ENCODE assay signal across 8 cellular contexts in the genomic region with DNA sequence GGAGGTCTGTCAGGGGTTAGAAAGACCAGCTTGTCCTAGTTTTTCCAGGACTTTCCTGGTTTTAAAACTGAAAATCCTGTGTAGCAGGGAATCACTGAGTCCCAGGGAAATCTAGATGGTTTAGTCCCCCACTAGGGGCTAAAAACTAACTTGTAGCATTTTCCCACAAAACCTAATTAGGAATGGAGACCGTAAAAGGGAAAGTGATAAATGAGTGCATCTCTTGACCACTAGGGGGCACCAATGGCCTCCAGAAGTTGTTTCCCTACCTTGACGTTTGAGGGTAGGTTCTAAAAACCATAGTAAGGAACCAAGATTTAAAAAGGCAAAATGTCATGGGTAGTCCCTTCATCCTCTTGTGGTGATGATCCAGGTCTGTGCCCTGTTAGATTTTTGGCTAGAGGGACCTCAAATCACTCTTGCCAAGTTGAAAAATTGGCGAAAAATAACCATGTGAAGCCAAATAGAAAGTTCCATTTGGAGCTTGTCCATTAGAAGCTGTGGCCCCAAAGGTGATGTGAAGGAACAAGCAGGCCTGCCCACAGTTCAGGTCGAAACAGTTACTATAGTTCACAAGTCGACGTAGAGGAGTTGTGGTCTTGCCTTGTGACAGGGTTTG. TPM values are rescaled to one million over a fixed set of nuclear protein-coding genes. Genes with fewer than 3 reads are reported as not detected.
DNase-seq lines count a peak whose midpoint lies in the region; ATAC-seq, FAIRE-seq and TF ChIP-seq lines count a peak whose summit lies in the region.

No MANE protein-coding gene starts in this region.

- H3K4me3 Mint-ChIP-seq in WTC11: no peak overlapping the region
- H3K4me3 Mint-ChIP-seq in nephron progenitor cell: no peak overlapping the region

- no peak overlapping the region for H3K27ac Mint-ChIP-seq in WTC11
- peak overlapping the region; percentile 51 for H3K27ac Mint-ChIP-seq in nephron progenitor cell

- ATAC-seq in WTC11 (peak; percentile 60), esophagus mucosa (peak; percentile 12), HG03342 (IDR thresholded peaks at IDR 0.05; ENCODE audit: unreplicated experiment) (no peak), HG02840 (IDR thresholded peaks at IDR 0.05; ENCODE audit: low FRiP score, unreplicated experiment) (no peak)

- H3K27me3 Mint-ChIP-seq in WTC11 (ENCODE audit: low read depth) (peaks cover 3% of the 10 kb centered on the region; the same call in 1 of the 2 replicates), nephron progenitor cell (ENCODE audit: low read depth, poor library complexity) (peaks cover 3% of the 10 kb centered on the region)

- H3K4me1 Mint-ChIP-seq in WTC11 (peaks cover 35% of the 10 kb centered on the region), nephron progenitor cell (peaks cover 31% of the 10 kb centered on the region)

- CTCF ChIA-PET in WTC11 (lab: Charles Lee): interaction anchor here (0.6 to 1.5 kb wide), 12 partner anchors 8 to 944 kb away, joined by 3 to 7 read pairs (median 4); no protein-coding TSS in a partner anchor

- TF ChIP-seq CTCF in WTC11 (IDR thresholded peaks at IDR 0.05) (peak; percentile 51), nephron progenitor cell (IDR thresholded peaks at IDR 0.05) (peak; percentile 84)

- POLR2A ChIA-PET in WTC11 (lab: Charles Lee): no interaction called here

- FAIRE-seq in GM12892 (lab: Jason Lieb, UNC): peak; percentile 87

- H3K9me3 Mint-ChIP-seq in WTC11 (peaks cover 19% of the 10 kb centered on the region), nephron progenitor cell (peaks cover 16% of the 10 kb centered on the region)

- no peak for TF ChIP-seq POLR2A in GM12892 (IDR thresholded peaks at IDR 0.05; ENCODE audit: low read depth, low read length)

- DNase-seq in Ammon's horn (ENCODE audit: low spot score) (peak; percentile 65), GM12892 (ENCODE audit: insufficient read length) (no peak), NCI-H2171 treated with DMSO at 0.1 percent for 48 hours (lab: John Stamatoyannopoulos, UW) (peak; percentile 49), WTC11 (ENCODE audit: low spot score) (peak; percentile 40), nephron progenitor cell (peak; percentile 42)

- H3K36me3 Mint-ChIP-seq in WTC11 (peaks cover 13% of the 10 kb centered on the region), nephron progenitor cell (ENCODE audit: low read depth) (peaks cover 4% of the 10 kb centered on the region)

TF ChIP-seq in WTC11, 78 proteins besides CTCF, POLR2A, EP300 and RAD21:
- TF ChIP-seq, protein P1, sequence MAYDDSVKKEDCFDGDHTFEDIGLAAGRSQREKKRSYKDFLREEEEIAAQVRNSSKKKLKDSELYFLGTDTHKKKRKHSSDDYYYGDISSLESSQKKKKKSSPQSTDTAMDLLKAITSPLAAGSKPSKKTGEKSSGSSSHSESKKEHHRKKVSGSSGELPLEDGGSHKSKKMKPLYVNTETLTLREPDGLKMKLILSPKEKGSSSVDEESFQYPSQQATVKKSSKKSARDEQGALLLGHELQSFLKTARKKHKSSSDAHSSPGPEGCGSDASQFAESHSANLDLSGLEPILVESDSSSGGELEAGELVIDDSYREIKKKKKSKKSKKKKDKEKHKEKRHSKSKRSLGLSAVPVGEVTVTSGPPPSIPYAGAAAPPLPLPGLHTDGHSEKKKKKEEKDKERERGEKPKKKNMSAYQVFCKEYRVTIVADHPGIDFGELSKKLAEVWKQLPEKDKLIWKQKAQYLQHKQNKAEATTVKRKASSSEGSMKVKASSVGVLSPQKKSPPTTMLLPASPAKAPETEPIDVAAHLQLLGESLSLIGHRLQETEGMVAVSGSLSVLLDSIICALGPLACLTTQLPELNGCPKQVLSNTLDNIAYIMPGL (CRISPR knock-in tag; IDR thresholded peaks at IDR 0.05): no peak
- TF ChIP-seq E2F4 (CRISPR knock-in tag; IDR thresholded peaks at IDR 0.05; ENCODE audit: borderline replicate concordance, low read depth): no peak
- TF ChIP-seq NFE2L1 (CRISPR knock-in tag; IDR thresholded peaks at IDR 0.05): no peak
- TF ChIP-seq CREM (CRISPR knock-in tag; IDR thresholded peaks at IDR 0.05): no peak
- TF ChIP-seq, protein P2, sequence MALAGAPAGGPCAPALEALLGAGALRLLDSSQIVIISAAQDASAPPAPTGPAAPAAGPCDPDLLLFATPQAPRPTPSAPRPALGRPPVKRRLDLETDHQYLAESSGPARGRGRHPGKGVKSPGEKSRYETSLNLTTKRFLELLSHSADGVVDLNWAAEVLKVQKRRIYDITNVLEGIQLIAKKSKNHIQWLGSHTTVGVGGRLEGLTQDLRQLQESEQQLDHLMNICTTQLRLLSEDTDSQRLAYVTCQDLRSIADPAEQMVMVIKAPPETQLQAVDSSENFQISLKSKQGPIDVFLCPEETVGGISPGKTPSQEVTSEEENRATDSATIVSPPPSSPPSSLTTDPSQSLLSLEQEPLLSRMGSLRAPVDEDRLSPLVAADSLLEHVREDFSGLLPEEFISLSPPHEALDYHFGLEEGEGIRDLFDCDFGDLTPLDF (CRISPR knock-in tag; IDR thresholded peaks at IDR 0.05): no peak
- TF ChIP-seq, protein P3, sequence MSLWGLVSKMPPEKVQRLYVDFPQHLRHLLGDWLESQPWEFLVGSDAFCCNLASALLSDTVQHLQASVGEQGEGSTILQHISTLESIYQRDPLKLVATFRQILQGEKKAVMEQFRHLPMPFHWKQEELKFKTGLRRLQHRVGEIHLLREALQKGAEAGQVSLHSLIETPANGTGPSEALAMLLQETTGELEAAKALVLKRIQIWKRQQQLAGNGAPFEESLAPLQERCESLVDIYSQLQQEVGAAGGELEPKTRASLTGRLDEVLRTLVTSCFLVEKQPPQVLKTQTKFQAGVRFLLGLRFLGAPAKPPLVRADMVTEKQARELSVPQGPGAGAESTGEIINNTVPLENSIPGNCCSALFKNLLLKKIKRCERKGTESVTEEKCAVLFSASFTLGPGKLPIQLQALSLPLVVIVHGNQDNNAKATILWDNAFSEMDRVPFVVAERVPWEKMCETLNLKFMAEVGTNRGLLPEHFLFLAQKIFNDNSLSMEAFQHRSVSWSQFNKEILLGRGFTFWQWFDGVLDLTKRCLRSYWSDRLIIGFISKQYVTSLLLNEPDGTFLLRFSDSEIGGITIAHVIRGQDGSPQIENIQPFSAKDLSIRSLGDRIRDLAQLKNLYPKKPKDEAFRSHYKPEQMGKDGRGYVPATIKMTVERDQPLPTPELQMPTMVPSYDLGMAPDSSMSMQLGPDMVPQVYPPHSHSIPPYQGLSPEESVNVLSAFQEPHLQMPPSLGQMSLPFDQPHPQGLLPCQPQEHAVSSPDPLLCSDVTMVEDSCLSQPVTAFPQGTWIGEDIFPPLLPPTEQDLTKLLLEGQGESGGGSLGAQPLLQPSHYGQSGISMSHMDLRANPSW (CRISPR knock-in tag; conservative IDR thresholded peaks at IDR 0.05; ENCODE audit: low read depth): no peak
- TF ChIP-seq ZNF317 (CRISPR knock-in tag; IDR thresholded peaks at IDR 0.05; ENCODE audit: borderline replicate concordance, low read depth): no peak
- TF ChIP-seq ZNF138 (CRISPR knock-in tag; conservative IDR thresholded peaks at IDR 0.05): no peak
- TF ChIP-seq IRF2 (CRISPR knock-in tag; IDR thresholded peaks at IDR 0.05; ENCODE audit: borderline replicate concordance, low read depth): no peak
- no peak for TF ChIP-seq JUN (CRISPR knock-in tag; IDR thresholded peaks at IDR 0.05)
- no peak for TF ChIP-seq CBFB (CRISPR knock-in tag; IDR thresholded peaks at IDR 0.05; ENCODE audit: low read depth)
- no peak for TF ChIP-seq RELA (CRISPR knock-in tag; IDR thresholded peaks at IDR 0.05; ENCODE audit: borderline replicate concordance)

RNA-seq across cellular contexts. Expression of gene CLIC6, which starts 24.5 kb away (rescaled TPM):
- polyA plus RNA-seq in GM12892 (2012; ENCODE audit: missing spikeins): 9.9 TPM
- total RNA-seq in WTC11 (2021) (1.8 to 3.8 TPM (median 3.7 TPM) in 3 replicates), esophagus mucosa (0.60 TPM)

Comparison
In these comparisons a context has a peak if more than half of its experiments do, and no peak if none do; other contexts are left out.
1. ATAC-seq: peak in WTC11 (single experiment) and esophagus mucosa (single experiment); none in HG03342 (single experiment) and HG02840 (single experiment).